ENCODE assay signal across 1 cellular context in the genomic region with DNA sequence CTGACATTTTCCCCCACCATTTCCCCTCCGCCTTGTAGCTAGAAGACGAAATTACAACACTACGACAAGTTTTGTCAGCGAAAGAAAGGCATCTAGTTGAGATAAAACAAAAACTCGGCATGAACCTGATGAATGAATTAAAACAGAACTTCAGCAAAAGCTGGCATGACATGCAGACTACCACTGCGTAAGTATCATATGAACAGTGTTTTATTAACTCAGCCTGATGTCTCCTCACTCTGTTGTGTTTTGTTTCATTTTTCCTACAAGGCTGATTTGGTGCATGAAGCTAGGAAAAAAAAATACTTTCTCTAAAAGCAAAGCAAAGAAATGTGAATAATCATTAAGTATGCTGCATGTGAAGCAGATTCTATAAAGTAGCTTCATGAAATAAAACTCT.
TF ChIP-seq lines count a peak whose summit lies in the region.

No MANE protein-coding gene starts in this region.

TF ChIP-seq in K562, 482 proteins besides CTCF, POLR2A, EP300 and RAD21 (continues in another document):
- TF ChIP-seq, protein P1, sequence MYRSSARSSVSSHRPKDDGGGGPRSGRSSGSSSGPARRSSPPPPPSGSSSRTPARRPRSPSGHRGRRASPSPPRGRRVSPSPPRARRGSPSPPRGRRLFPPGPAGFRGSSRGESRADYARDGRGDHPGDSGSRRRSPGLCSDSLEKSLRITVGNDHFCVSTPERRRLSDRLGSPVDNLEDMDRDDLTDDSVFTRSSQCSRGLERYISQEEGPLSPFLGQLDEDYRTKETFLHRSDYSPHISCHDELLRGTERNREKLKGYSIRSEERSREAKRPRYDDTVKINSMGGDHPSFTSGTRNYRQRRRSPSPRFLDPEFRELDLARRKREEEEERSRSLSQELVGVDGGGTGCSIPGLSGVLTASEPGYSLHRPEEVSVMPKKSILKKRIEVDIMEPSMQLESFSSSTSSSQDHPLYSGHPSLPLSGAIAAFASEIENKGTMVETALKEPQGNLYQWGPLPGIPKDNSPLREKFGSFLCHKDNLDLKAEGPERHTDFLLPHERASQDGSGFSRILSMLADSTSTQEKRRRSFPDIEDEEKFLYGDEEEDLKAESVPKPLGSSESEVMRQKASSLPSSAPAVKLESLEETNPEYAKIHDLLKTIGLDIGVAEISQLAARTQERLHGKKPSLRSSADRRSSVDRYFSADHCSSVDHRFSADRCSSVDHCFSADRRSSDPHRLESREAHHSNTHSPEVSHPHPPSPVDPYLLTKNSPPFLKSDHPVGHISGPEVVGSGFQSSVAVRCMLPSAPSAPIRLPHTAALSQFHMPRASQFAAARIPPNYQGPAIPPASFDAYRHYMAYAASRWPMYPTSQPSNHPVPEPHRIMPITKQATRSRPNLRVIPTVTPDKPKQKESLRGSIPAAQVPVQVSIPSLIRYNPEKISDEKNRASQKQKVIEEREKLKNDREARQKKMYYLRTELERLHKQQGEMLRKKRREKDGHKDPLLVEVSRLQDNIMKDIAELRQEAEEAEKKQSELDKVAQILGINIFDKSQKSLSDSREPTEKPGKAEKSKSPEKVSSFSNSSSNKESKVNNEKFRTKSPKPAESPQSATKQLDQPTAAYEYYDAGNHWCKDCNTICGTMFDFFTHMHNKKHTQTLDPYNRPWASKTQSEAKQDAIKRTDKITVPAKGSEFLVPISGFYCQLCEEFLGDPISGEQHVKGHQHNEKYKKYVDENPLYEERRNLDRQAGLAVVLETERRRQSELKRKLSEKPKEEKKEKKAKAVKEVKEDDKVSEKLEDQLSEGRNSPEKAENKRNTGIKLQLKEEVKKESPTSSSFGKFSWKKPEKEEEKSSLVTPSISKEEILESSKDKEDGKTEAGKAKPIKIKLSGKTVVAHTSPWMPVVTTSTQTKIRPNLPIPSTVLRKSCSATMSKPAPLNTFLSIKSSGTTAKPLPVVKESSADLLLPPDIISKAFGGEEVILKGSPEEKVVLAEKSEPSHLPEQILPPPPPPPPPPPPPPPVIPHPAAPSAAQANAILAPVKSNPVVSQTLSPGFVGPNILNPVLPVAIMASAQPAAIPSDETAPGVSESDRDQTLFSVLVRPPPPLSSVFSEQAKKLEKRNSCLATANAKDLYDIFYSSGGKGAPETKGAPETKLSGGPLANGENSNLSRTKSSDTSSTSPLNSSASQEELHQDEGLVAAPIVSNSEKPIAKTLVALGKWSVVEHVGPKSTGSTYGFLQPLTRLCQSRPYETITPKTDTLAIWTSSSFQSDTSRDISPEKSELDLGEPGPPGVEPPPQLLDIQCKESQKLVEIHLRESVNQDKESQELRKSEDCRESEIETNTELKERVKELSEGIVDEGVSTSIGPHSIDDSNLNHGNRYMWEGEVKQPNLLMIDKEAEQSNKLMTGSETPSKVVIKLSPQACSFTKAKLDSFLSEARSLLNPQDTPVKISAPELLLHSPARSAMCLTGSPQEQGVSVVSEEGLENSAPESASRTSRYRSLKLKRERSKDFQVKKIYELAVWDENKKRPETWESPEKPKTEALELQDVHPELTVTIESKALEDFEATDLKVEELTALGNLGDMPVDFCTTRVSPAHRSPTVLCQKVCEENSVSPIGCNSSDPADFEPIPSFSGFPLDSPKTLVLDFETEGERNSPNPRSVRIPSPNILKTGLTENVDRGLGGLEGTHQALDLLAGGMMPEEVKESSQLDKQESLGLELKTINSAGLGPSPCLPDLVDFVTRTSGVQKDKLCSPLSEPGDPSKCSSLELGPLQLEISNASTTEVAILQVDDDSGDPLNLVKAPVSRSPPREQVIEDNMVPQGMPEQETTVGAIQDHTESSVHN (IDR thresholded peaks at IDR 0.05; ENCODE audit: borderline replicate concordance in 1 of 2, low read depth in 1 of 2) = no peak
- TF ChIP-seq HEY1 (CRISPR knock-in tag; IDR thresholded peaks at IDR 0.05; ENCODE audit: borderline replicate concordance) (no peak), SMC3 (conservative IDR thresholded peaks at IDR 0.05; ENCODE audit: insufficient read depth, low read depth, low read length) (no peak), YY1 (IDR thresholded peaks at IDR 0.05; ENCODE audit: borderline replicate concordance in 1 of 3, control insufficient read depth in 1 of 3, extremely low read depth in 1 of 3, insufficient read depth in 3 of 3, insufficient read length in 1 of 3, insufficient replicate concordance in 2 of 3, low read depth in 1 of 3, low read length in 2 of 3) (no peak), RUNX1 (IDR thresholded peaks at IDR 0.05; ENCODE audit: low read depth) (no peak), ZNF699 (CRISPR knock-in tag; IDR thresholded peaks at IDR 0.05; ENCODE audit: insufficient replicate concordance) (no peak), FOXK2 (conservative IDR thresholded peaks at IDR 0.05 in 1 of 2, IDR thresholded peaks at IDR 0.05 in 1 of 2; ENCODE audit: low read depth in 2 of 2) (no peak), RB1 (IDR thresholded peaks at IDR 0.05; ENCODE audit: low read depth) (no peak)
- TF ChIP-seq, protein P2, sequence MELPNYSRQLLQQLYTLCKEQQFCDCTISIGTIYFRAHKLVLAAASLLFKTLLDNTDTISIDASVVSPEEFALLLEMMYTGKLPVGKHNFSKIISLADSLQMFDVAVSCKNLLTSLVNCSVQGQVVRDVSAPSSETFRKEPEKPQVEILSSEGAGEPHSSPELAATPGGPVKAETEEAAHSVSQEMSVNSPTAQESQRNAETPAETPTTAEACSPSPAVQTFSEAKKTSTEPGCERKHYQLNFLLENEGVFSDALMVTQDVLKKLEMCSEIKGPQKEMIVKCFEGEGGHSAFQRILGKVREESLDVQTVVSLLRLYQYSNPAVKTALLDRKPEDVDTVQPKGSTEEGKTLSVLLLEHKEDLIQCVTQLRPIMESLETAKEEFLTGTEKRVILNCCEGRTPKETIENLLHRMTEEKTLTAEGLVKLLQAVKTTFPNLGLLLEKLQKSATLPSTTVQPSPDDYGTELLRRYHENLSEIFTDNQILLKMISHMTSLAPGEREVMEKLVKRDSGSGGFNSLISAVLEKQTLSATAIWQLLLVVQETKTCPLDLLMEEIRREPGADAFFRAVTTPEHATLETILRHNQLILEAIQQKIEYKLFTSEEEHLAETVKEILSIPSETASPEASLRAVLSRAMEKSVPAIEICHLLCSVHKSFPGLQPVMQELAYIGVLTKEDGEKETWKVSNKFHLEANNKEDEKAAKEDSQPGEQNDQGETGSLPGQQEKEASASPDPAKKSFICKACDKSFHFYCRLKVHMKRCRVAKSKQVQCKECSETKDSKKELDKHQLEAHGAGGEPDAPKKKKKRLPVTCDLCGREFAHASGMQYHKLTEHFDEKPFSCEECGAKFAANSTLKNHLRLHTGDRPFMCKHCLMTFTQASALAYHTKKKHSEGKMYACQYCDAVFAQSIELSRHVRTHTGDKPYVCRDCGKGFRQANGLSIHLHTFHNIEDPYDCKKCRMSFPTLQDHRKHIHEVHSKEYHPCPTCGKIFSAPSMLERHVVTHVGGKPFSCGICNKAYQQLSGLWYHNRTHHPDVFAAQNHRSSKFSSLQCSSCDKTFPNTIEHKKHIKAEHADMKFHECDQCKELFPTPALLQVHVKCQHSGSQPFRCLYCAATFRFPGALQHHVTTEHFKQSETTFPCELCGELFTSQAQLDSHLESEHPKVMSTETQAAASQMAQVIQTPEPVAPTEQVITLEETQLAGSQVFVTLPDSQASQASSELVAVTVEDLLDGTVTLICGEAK (IDR thresholded peaks at IDR 0.05) = no peak
- TF ChIP-seq, protein P2 (CRISPR knock-in tag; IDR thresholded peaks at IDR 0.05) = no peak
- TF ChIP-seq, protein P3, sequence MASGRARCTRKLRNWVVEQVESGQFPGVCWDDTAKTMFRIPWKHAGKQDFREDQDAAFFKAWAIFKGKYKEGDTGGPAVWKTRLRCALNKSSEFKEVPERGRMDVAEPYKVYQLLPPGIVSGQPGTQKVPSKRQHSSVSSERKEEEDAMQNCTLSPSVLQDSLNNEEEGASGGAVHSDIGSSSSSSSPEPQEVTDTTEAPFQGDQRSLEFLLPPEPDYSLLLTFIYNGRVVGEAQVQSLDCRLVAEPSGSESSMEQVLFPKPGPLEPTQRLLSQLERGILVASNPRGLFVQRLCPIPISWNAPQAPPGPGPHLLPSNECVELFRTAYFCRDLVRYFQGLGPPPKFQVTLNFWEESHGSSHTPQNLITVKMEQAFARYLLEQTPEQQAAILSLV (tag; IDR thresholded peaks at IDR 0.05) = no peak
- TF ChIP-seq, protein P4, sequence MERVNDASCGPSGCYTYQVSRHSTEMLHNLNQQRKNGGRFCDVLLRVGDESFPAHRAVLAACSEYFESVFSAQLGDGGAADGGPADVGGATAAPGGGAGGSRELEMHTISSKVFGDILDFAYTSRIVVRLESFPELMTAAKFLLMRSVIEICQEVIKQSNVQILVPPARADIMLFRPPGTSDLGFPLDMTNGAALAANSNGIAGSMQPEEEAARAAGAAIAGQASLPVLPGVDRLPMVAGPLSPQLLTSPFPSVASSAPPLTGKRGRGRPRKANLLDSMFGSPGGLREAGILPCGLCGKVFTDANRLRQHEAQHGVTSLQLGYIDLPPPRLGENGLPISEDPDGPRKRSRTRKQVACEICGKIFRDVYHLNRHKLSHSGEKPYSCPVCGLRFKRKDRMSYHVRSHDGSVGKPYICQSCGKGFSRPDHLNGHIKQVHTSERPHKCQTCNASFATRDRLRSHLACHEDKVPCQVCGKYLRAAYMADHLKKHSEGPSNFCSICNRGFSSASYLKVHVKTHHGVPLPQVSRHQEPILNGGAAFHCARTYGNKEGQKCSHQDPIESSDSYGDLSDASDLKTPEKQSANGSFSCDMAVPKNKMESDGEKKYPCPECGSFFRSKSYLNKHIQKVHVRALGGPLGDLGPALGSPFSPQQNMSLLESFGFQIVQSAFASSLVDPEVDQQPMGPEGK (CRISPR knock-in tag; IDR thresholded peaks at IDR 0.05; ENCODE audit: borderline replicate concordance) = no peak
